In the genomic region with DNA sequence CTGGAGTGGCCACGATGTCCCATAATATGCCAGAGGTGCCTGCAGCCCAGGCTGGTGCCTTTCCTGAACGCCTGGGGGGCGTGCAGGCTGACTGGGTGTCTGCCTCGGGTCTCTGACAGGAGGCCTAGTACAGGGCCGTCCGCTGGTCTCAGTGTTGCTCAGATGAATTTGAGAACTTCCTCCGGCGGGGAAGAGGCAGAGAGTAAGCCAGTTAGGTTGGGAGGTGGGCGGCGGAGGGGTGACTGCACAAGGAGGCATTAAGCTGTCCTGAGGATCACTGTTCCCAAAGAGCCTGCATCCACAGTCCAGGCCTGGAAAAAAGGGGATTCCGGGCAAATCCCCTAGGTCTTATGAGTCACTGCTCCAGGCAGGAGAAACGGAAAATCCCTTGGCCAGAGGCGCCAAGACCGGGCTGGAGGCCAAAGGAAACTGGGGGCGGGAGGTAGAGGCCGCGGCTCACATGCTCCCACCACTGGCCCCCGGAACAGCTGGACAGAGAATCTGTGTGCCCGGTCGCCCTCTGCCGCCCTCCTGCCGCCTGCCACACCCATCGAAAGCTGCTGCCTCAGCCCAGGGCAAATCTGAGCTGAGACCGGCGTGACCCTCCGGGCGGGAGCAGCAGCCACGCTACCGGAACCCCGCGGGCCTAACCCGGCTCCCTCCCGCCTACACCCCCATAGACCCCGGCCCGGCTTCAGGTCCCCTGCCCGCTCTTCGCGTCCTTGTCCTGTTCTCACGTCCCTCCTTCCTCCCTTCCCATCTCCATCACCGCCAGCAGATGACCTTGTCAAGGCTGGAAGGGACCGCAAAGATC, we compare ENCODE assay signal across 8 cellular contexts. TPM values are rescaled to one million over a fixed set of nuclear protein-coding genes. Genes with fewer than 3 reads are reported as not detected.
DNase-seq lines count a peak whose midpoint lies in the region; ATAC-seq and TF ChIP-seq lines count a peak whose summit lies in the region.

No MANE protein-coding gene starts in this region.

- peaks cover 12% of the 10 kb centered on the region for H3K4me1 Mint-ChIP-seq in Caco-2 (ENCODE audit: low read depth, unreplicated experiment)
- peaks cover 43% of the 10 kb centered on the region for H3K4me1 Mint-ChIP-seq in activated CD8-positive, alpha-beta memory T cell treated with anti-CD3 and anti-CD28 coated beads, Interleukin-2, amount 10 ng/mL, durations not matched to agents 7 days and 5 days

- no TSS peak for BruUV-seq in Caco-2 (replicated peaks; lab: Mats Ljungman, UMichigan)

- ATAC-seq in activated CD8-positive, alpha-beta memory T cell treated with anti-CD3 and anti-CD28 coated beads, Interleukin-2, amount 10 ng/mL, durations not matched to agents 7 days and 5 days, result peak; percentile 6
- ATAC-seq in HG03095 (IDR thresholded peaks at IDR 0.05; ENCODE audit: unreplicated experiment) (no peak), HG02623 (IDR thresholded peaks at IDR 0.05; ENCODE audit: unreplicated experiment) (no peak)

- peak overlapping the region; percentile 73 for H3K9ac ChIP-seq in HUES64 (ENCODE audit: low read depth, low read length)

- H3K4me3 ChIP-seq in Caco-2 (ENCODE audit: low read depth, low read length), result peak overlapping the region; percentile 46
- H3K4me3 ChIP-seq in HUES64 (ENCODE audit: low read length), result peak overlapping the region; percentile 64
- peak overlapping the region; percentile 58 to 86 (median 74) for H3K4me3 ChIP-seq in esophagus squamous epithelium
- peak overlapping the region; percentile 62 to 76 for H3K4me3 ChIP-seq in testis

- intact Hi-C loops in Caco-2 (cut with micrococcal nuclease; ENCODE audit: unreplicated experiment), result no loop called here
- intact Hi-C loops in esophagus squamous epithelium (cut with DNase I), result no loop called here
- intact Hi-C loops in testis (cut with DNase I; ENCODE audit: low total_unique reads), result no loop called here

- peak overlapping the region; percentile 70 for H3K4me3 Mint-ChIP-seq in Caco-2 (ENCODE audit: unreplicated experiment)
- H3K4me3 Mint-ChIP-seq in activated CD8-positive, alpha-beta memory T cell treated with anti-CD3 and anti-CD28 coated beads, Interleukin-2, amount 10 ng/mL, durations not matched to agents 7 days and 5 days, result peak overlapping the region; percentile 88

- H3K36me3 Mint-ChIP-seq in Caco-2 (ENCODE audit: insufficient read depth, unreplicated experiment), result no peaks in the 10 kb centered on the region
- H3K36me3 Mint-ChIP-seq in activated CD8-positive, alpha-beta memory T cell treated with anti-CD3 and anti-CD28 coated beads, Interleukin-2, amount 10 ng/mL, durations not matched to agents 7 days and 5 days, result no peaks in the 10 kb centered on the region

- peaks cover 22% of the 10 kb centered on the region for H3K4me1 ChIP-seq in Caco-2
- H3K4me1 ChIP-seq in HUES64 (ENCODE audit: insufficient read depth, low read length), result 0 out of 2 replicates have a peak, but pooled peaks cover 9% of the 10 kb centered on the region
- peaks cover 60 to 94% (median 60%) of the 10 kb centered on the region in 3 donors for H3K4me1 ChIP-seq in esophagus squamous epithelium
- peaks cover 53% of the 10 kb centered on the region for H3K4me1 ChIP-seq in testis

- no peak overlapping the region for H3K27ac ChIP-seq in HUES64 (ENCODE audit: low read depth, low read length)
- peak overlapping the region; percentile 93 to 98 (median 96) for H3K27ac ChIP-seq in esophagus squamous epithelium
- H3K27ac ChIP-seq in testis, result peak overlapping the region; percentile 90 to 91

- TF ChIP-seq CTCF in Caco-2 (IDR thresholded peaks at IDR 0.05; ENCODE audit: insufficient read depth in 1 of 2, low read depth in 1 of 2, low read length in 1 of 2, severe bottlenecking in 1 of 2, unreplicated experiment in 1 of 2) (no peak), esophagus squamous epithelium (IDR thresholded peaks at IDR 0.05) (no peak), testis (IDR thresholded peaks at IDR 0.05) (peak in 1 of 3 experiments; percentile 2)

- H3K36me3 ChIP-seq in Caco-2 (ENCODE audit: control insufficient read depth, insufficient read depth, low read length) (no peaks in the 10 kb centered on the region), HUES64 (ENCODE audit: insufficient read depth, low read length) (no peaks in the 10 kb centered on the region), esophagus squamous epithelium (peaks cover 8 to 21% (median 13%) of the 10 kb centered on the region in 3 donors), testis (ENCODE audit: low read depth, missing control alignments) (no peaks in the 10 kb centered on the region)

- no peaks in the 10 kb centered on the region for H3K9me3 Mint-ChIP-seq in Caco-2 (ENCODE audit: unreplicated experiment)
- no peaks in the 10 kb centered on the region for H3K9me3 Mint-ChIP-seq in activated CD8-positive, alpha-beta memory T cell treated with anti-CD3 and anti-CD28 coated beads, Interleukin-2, amount 10 ng/mL, durations not matched to agents 7 days and 5 days (ENCODE audit: low read depth)

- H3K27me3 ChIP-seq in Caco-2 (replicated peaks; ENCODE audit: control insufficient read depth, insufficient read depth, low read length) (no peaks in the 10 kb centered on the region; the same call in 1 of the 2 replicates), HUES64 (ENCODE audit: insufficient read depth, low read length) (peaks cover 33% of the 10 kb centered on the region), esophagus squamous epithelium (no peaks in the 10 kb centered on the region), testis (no peaks in the 10 kb centered on the region)

- POLR2A ChIA-PET in Caco-2 (lab: Charles Lee), result interaction anchor here (1.4 kb wide), 1 partner anchor 97 kb away, joined by 4 read pairs; a partner anchor contains a TSS

- no peak overlapping the region for H3K27ac Mint-ChIP-seq in Caco-2 (ENCODE audit: unreplicated experiment)
- H3K27ac Mint-ChIP-seq in activated CD8-positive, alpha-beta memory T cell treated with anti-CD3 and anti-CD28 coated beads, Interleukin-2, amount 10 ng/mL, durations not matched to agents 7 days and 5 days, result peak overlapping the region; percentile 91

- DNase-seq in Caco-2, result peak in 1 of 2 experiments; percentile 46
- DNase-seq in activated CD8-positive, alpha-beta memory T cell treated with anti-CD3 and anti-CD28 coated beads, Interleukin-2, amount 10 ng/mL, durations not matched to agents 7 days and 5 days, result no peak
- DNase-seq in esophagus squamous epithelium (lab: John Stamatoyannopoulos, UW), result no peak
- peak; percentile 88 for DNase-seq in mucosa of gallbladder (ENCODE audit: low spot score)
- peak; percentile 94 for DNase-seq in testis

- CTCF ChIA-PET in Caco-2 (lab: Charles Lee), result interaction anchor here (0.5 to 3.4 kb wide), 10 partner anchors 9 to 362 kb away, joined by 3 to 34 read pairs (median 3); a partner anchor contains a TSS
- CTCF ChIA-PET in activated CD8-positive, alpha-beta memory T cell treated with anti-CD3 and anti-CD28 coated beads, Interleukin-2, amount 10 ng/mL, durations not matched to agents 7 days and 5 days (lab: Charles Lee), result interaction anchor here (0.6 to 9.0 kb wide), 13 partner anchors 9 to 137 kb away, joined by 3 to 175 read pairs (median 4); a partner anchor contains a TSS

- TF ChIP-seq POLR2A in esophagus squamous epithelium (IDR thresholded peaks at IDR 0.05) (peak in 2 of 4 donors; percentile 4 to 21), testis (IDR thresholded peaks at IDR 0.05) (no peak)

- 20% methylated on average over 41 of the region's 41 CpGs for whole genome bisulfite sequencing in HUES64
- 1% methylated on average over 14 to 29 of the region's 41 CpGs for WGBS in esophagus squamous epithelium, 2 donors
- 0 to 4% methylated on average over 19 to 41 of the region's 41 CpGs for WGBS in testis, 2 donors

- no peaks in the 10 kb centered on the region for H3K27me3 Mint-ChIP-seq in Caco-2 (ENCODE audit: insufficient read depth, unreplicated experiment)
- H3K27me3 Mint-ChIP-seq in activated CD8-positive, alpha-beta memory T cell treated with anti-CD3 and anti-CD28 coated beads, Interleukin-2, amount 10 ng/mL, durations not matched to agents 7 days and 5 days, result peaks cover 28% of the 10 kb centered on the region

- H3K9me3 ChIP-seq in Caco-2 (no peaks in the 10 kb centered on the region), HUES64 (ENCODE audit: insufficient read depth, low read depth, low read length) (no peaks in the 10 kb centered on the region), esophagus squamous epithelium (no peaks in the 10 kb centered on the region), testis (no peaks in the 10 kb centered on the region)

RNA-seq across cellular contexts. Expression of a gene that starts 1.2 kb away (rescaled TPM):
- total RNA-seq in Caco-2 (2022), result 2.0 and 2.5 TPM in 2 replicates
- polyA plus RNA-seq in HUES64 (2013, experiment 1 of 2), result 2.8 TPM
- 4.8 TPM for polyA plus RNA-seq in HUES64 (2013, experiment 2 of 2)
- 10 to 100 TPM; 13.4 to 24.3 TPM for total RNA-seq in activated CD8-positive, alpha-beta memory T cell treated with anti-CD3 and anti-CD28 coated beads, Interleukin-2, amount 10 ng/mL, durations not matched to agents 7 days and 5 days
- 10 to 100 TPM; 19.5 to 33.4 (median 25.5) TPM for total RNA-seq in esophagus squamous epithelium
- 68.2 TPM for total RNA-seq in mucosa of gallbladder
- total RNA-seq in testis, result 10 to 100 TPM; 43.5 to 48.6 TPM
- 18.3 TPM for polyA plus RNA-seq in testis (ENCODE audit: insufficient read depth, low read depth, low replicate concordance)

RNA-seq across cellular contexts. Expression of a gene that starts 19.6 kb away (rescaled TPM):
- total RNA-seq in Caco-2 (2022) (23.1 and 25.2 TPM in 2 replicates), esophagus squamous epithelium (10 to 100 TPM; 17.3 to 24.6 (median 19.6) TPM), mucosa of gallbladder (24.0 TPM), testis (10 to 100 TPM; 23.4 to 25.5 TPM)
- polyA plus RNA-seq in HUES64 (2013, experiment 1 of 2), result 21.4 TPM
- polyA plus RNA-seq in HUES64 (2013, experiment 2 of 2), result 21.0 TPM
- 10 to 100 TPM; 33.3 to 33.6 TPM for total RNA-seq in activated CD8-positive, alpha-beta memory T cell treated with anti-CD3 and anti-CD28 coated beads, Interleukin-2, amount 10 ng/mL, durations not matched to agents 7 days and 5 days
- 8.6 TPM for polyA plus RNA-seq in testis (ENCODE audit: insufficient read depth, low read depth, low replicate concordance)

RNA-seq across cellular contexts. Expression of a gene that starts 22.0 kb away (rescaled TPM):
- total RNA-seq in Caco-2 (2022) (66.6 and 72.3 TPM in 2 replicates), esophagus squamous epithelium (10 to 100 TPM; 24.9 to 44.2 (median 36.9) TPM), mucosa of gallbladder (160 TPM), testis (100 to 1,000 TPM in 1 of 2 donors, 10 to 100 TPM in 1; 96.1 to 127 TPM)
- 52.7 TPM for polyA plus RNA-seq in HUES64 (2013, experiment 1 of 2)
- polyA plus RNA-seq in HUES64 (2013, experiment 2 of 2), result 68.0 TPM
- 10 to 100 TPM; 71.3 to 79.1 TPM for total RNA-seq in activated CD8-positive, alpha-beta memory T cell treated with anti-CD3 and anti-CD28 coated beads, Interleukin-2, amount 10 ng/mL, durations not matched to agents 7 days and 5 days
- polyA plus RNA-seq in testis (ENCODE audit: insufficient read depth, low read depth, low replicate concordance), result 217 TPM

RNA-seq across cellular contexts. Expression of a gene that starts 27.5 kb away (rescaled TPM):
- 157 and 163 TPM in 2 replicates for total RNA-seq in Caco-2 (2022)
- polyA plus RNA-seq in HUES64 (2013, experiment 1 of 2), result 48.8 TPM
- 47.4 TPM for polyA plus RNA-seq in HUES64 (2013, experiment 2 of 2)
- 100 to 1,000 TPM; 115 to 139 TPM for total RNA-seq in activated CD8-positive, alpha-beta memory T cell treated with anti-CD3 and anti-CD28 coated beads, Interleukin-2, amount 10 ng/mL, durations not matched to agents 7 days and 5 days
- total RNA-seq in esophagus squamous epithelium, result 10 to 100 TPM; 40.2 to 49.2 (median 41.0) TPM
- 107 TPM for total RNA-seq in mucosa of gallbladder
- total RNA-seq in testis, result 10 to 100 TPM; 88.2 to 88.7 TPM
- 101 TPM for polyA plus RNA-seq in testis (ENCODE audit: insufficient read depth, low read depth, low replicate concordance)

RNA-seq across cellular contexts. Expression of a gene that starts 32.9 kb away (rescaled TPM):
- total RNA-seq in Caco-2 (2022) (5.5 and 9.0 TPM in 2 replicates), esophagus squamous epithelium (10 to 100 TPM; 16.5 to 21.5 (median 16.9) TPM), mucosa of gallbladder (26.4 TPM), testis (10 to 100 TPM; 15.0 to 20.4 TPM)
- 3.7 TPM for polyA plus RNA-seq in HUES64 (2013, experiment 1 of 2)
- 4.8 TPM for polyA plus RNA-seq in HUES64 (2013, experiment 2 of 2)
- total RNA-seq in activated CD8-positive, alpha-beta memory T cell treated with anti-CD3 and anti-CD28 coated beads, Interleukin-2, amount 10 ng/mL, durations not matched to agents 7 days and 5 days, result 100 to 1,000 TPM; 212 to 218 TPM
- 10.2 TPM for polyA plus RNA-seq in testis (ENCODE audit: insufficient read depth, low read depth, low replicate concordance)

Comparison
In these comparisons a context has a peak if more than half of its experiments do, and no peak if none do; other contexts are left out.
1. DNase-seq: peak in mucosa of gallbladder (single experiment) and testis (single experiment); none in activated CD8-positive, alpha-beta memory T cell treated with anti-CD3 and anti-CD28 coated beads, Interleukin-2, amount 10 ng/mL, durations not matched to agents 7 days and 5 days (single experiment) and esophagus squamous epithelium (single experiment).
2. Peak in every context shown above with its lines, with median percentiles within 50 percentile points of each other: H3K4me3 ChIP-seq.